8 cellular contexts compared by ENCODE assay signal in the genomic region with DNA sequence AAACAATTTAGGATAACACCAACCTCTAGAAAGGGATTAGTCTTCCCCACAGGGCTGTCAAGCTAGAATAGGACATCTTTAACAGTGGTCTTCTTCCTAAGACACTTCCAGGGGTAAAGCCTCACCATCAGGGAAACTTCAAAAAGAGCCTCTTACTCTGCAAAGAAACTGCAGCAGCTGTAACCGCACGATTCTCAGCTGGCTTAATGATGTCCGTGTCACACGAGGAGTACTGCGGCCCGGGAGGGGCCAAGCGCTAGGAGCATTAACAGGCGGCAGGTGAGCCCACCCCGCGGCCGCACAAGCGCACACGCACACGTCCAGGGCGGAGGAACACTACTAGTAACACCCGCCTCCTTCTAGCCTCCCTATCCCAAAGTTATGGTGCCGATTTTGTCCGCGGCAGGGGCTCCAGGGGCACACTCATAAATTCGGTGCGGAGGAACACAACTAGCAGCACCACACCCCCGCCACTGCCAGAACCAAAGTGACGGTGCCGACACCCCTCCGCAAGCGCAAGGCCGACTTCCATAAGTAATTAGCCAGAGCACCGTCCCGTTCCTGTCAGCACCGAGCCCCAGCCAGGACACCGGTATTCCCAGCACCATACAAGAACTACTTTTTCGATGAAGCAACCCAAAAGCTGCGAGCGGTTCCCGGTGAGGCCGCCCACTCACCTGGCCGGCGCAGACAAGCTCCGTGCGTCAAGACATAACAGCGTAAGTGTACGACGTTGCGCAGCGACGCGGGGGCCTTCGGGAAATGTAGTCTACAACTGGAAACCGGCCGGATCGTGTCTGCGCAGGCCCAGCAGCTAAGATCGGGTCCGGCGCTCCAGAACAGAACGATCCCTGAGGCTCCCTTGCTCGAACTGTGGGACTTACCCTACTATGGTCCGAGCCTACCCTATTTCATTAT. TPM values are rescaled to one million over a fixed set of nuclear protein-coding genes. Genes with fewer than 3 reads are reported as not detected.
DNase-seq lines count a peak whose midpoint lies in the region; ATAC-seq and TF ChIP-seq lines count a peak whose summit lies in the region.

A gene (plus strand): TSS at position 813 of the 918 bp plus-strand sequence. CDS start 3,572 bp downstream, outside the sequence.
A gene (minus strand): TSS at position 729 of the 918 bp plus-strand sequence. CDS start 8,116 bp downstream, outside the sequence.

- ATAC-seq in GM19372 (IDR thresholded peaks at IDR 0.05; ENCODE audit: low read depth, unreplicated experiment), result peak; percentile 95
- ATAC-seq in HG03565 (IDR thresholded peaks at IDR 0.05; ENCODE audit: unreplicated experiment), result peak; percentile 95
- ATAC-seq in lung (ENCODE audit: insufficient read depth, low FRiP score), result peak; percentile 97

- no peak for TF ChIP-seq CTCF in lung (IDR thresholded peaks at IDR 0.05; ENCODE audit: control extremely low read depth, extremely low read depth)

- H3K27me3 ChIP-seq in lung (ENCODE audit: control insufficient read depth, insufficient read depth), result no peaks in the 10 kb centered on the region

- peaks cover 0 to 4% of the 10 kb centered on the region in 2 donors for H3K9me3 ChIP-seq in lung (ENCODE audit: control insufficient read depth in 2 of 2, insufficient read depth in 1 of 2, low read length in 1 of 2)

- peak within 1 kb of the TSS; percentile 79 to 94 for H3K27ac ChIP-seq in lung (ENCODE audit: low read depth in 1 of 2, low read length in 1 of 2)

- H3K4me1 ChIP-seq in lung (ENCODE audit: control insufficient read depth in 2 of 2, insufficient read depth in 2 of 2, low read length in 2 of 2), result peaks cover 0 to 4% of the 10 kb centered on the region in 2 donors

- DNase-seq in C1 segment of cervical spinal cord (lab: John Stamatoyannopoulos, UW), result peak; percentile 46 to 96 (median 90)
- peak; percentile 96 for DNase-seq in NCI-H82 (lab: John Stamatoyannopoulos, UW)
- DNase-seq in activated CD8-positive, alpha-beta memory T cell treated with anti-CD3 and anti-CD28 coated beads for 4 hours (ENCODE audit: low read depth in 2 of 2), result peak; percentile 83 to 86
- DNase-seq in effector CD8-positive, alpha-beta T cell (lab: John Stamatoyannopoulos, UW), result peak; percentile 83
- DNase-seq in lung (ENCODE audit: low spot score), result peak; percentile 96
- DNase-seq in stimulated activated CD4-positive, alpha-beta T cell treated with anti-CD3 and anti-CD28 coated beads, TNF-alpha, amount 100 ng/mL, for 24 hours (ENCODE audit: low read depth in 3 of 3), result peak; percentile 87 to 91 (median 88)

- H3K4me3 ChIP-seq in lung, result peak within 1 kb of the TSS; percentile 75

- peaks cover 4 to 7% of the 10 kb centered on the region in 2 donors for H3K36me3 ChIP-seq in lung (ENCODE audit: control insufficient read depth in 2 of 2, insufficient read depth in 2 of 2, low read length in 2 of 2)

- WGBS in lung, 2 donors, result 0% methylated on average over 58 of the region's 58 CpGs

RNA-seq across cellular contexts. Expression of the first gene that starts in this region (rescaled TPM):
- 1 to 10 TPM; 2.3 to 5.7 TPM for total RNA-seq in lung
- 1 to 10 TPM; 1.2 to 3.6 TPM for polyA plus RNA-seq in lung

RNA-seq across cellular contexts. Expression of the second gene that starts in this region (rescaled TPM):
- total RNA-seq in lung, result 10 to 100 TPM in 1 of 2 donors, 1 to 10 TPM in 1; 3.1 to 12.6 TPM
- polyA plus RNA-seq in lung, result 1 to 10 TPM; 1.3 to 3.3 TPM

Comparison
In these comparisons a context has a peak if more than half of its experiments do, and no peak if none do; other contexts are left out.
1. Peak in every context shown above with its lines: DNase-seq, ATAC-seq, H3K4me3 ChIP-seq and H3K27ac ChIP-seq.